1 cellular context compared by ENCODE assay signal in the genomic region with DNA sequence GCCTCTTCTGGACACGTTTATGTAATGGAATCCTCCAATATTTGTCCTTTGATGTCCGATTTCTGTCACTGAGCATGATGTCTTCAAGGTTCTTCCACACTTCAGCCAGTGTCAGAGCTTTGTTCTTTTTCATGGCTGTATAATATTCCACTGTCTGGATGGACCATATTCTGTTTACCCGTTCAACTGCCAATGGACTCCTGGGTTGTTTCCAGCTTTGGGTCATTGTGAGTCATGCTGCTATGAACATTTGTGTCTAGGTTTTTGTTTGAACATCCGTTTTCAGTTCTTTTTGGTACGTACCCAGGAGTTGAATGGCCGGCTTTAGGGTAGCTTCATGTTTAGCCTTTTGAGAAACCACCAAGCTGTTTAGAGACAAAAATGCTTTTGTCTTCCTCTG.
TF ChIP-seq lines count a peak whose summit lies in the region.

No MANE protein-coding gene starts in this region.

TF ChIP-seq in HEK293, 187 proteins besides CTCF, POLR2A, EP300 and RAD21 (continued from another document):
- TF ChIP-seq ZNF146 (tag by site-specific recombination; IDR thresholded peaks at IDR 0.05) (peak; percentile 93), ZNF37A (tag by site-specific recombination; IDR thresholded peaks at IDR 0.05) (no peak), OSR2 (tag by site-specific recombination; IDR thresholded peaks at IDR 0.05) (no peak)
- TF ChIP-seq, protein P1, sequence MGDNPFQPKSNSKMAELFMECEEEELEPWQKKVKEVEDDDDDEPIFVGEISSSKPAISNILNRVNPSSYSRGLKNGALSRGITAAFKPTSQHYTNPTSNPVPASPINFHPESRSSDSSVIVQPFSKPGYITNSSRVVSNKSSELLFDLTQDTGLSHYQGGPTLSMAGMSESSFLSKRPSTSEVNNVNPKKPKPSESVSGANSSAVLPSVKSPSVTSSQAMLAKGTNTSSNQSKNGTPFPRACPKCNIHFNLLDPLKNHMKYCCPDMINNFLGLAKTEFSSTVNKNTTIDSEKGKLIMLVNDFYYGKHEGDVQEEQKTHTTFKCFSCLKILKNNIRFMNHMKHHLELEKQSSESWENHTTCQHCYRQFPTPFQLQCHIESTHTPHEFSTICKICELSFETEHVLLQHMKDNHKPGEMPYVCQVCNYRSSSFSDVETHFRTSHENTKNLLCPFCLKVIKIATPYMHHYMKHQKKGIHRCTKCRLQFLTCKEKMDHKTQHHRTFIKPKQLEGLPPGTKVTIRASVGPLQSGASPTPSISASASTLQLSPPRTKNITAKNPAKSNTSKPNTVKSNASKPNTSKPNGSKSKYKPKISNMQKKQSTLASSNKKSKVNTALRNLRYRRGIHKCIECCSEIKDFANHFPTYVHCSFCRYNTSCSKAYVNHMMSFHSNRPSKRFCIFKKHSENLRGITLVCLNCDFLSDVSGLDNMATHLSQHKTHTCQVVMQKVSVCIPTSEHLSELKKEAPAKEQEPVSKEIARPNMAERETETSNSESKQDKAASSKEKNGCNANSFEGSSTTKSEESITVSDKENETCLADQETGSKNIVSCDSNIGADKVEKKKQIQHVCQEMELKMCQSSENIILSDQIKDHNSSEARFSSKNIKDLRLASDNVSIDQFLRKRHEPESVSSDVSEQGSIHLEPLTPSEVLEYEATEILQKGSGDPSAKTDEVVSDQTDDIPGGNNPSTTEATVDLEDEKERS (tag by site-specific recombination; IDR thresholded peaks at IDR 0.05), result peak; percentile 84
TF ChIP-seq in HEK293: peak in this region for 2.
